In the genomic region with DNA sequence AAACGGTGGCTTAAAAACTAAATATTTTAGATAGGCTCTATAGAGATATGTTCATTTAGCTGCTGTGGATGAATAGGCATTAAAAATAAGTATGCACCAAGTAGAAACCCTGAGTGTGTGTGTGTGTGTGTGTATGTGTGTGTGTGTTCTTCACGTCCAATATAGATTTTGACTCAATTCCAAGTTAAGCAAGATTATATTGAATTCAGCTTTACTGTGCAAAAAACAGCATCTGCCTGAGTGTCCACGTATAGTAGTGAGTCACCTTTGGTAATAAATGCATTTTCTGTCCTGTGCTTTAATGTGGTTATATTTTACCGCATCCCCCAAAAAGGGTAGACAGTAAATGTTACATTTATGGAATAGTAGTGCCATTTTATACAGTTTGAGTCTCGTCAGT, we compare ENCODE assay signal across 1 cellular context.
TF ChIP-seq lines count a peak whose summit lies in the region.

No MANE protein-coding gene starts in this region.

TF ChIP-seq in HepG2, 621 proteins besides CTCF, POLR2A, EP300 and RAD21 (continued from another document):
- TF ChIP-seq, protein P1, sequence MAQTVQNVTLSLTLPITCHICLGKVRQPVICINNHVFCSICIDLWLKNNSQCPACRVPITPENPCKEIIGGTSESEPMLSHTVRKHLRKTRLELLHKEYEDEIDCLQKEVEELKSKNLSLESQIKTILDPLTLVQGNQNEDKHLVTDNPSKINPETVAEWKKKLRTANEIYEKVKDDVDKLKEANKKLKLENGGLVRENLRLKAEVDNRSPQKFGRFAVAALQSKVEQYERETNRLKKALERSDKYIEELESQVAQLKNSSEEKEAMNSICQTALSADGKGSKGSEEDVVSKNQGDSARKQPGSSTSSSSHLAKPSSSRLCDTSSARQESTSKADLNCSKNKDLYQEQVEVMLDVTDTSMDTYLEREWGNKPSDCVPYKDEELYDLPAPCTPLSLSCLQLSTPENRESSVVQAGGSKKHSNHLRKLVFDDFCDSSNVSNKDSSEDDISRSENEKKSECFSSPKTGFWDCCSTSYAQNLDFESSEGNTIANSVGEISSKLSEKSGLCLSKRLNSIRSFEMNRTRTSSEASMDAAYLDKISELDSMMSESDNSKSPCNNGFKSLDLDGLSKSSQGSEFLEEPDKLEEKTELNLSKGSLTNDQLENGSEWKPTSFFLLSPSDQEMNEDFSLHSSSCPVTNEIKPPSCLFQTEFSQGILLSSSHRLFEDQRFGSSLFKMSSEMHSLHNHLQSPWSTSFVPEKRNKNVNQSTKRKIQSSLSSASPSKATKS (CRISPR knock-in tag; IDR thresholded peaks at IDR 0.05) = no peak
- TF ChIP-seq ZNF549 (CRISPR knock-in tag; IDR thresholded peaks at IDR 0.05) = no peak
- TF ChIP-seq, protein P2, sequence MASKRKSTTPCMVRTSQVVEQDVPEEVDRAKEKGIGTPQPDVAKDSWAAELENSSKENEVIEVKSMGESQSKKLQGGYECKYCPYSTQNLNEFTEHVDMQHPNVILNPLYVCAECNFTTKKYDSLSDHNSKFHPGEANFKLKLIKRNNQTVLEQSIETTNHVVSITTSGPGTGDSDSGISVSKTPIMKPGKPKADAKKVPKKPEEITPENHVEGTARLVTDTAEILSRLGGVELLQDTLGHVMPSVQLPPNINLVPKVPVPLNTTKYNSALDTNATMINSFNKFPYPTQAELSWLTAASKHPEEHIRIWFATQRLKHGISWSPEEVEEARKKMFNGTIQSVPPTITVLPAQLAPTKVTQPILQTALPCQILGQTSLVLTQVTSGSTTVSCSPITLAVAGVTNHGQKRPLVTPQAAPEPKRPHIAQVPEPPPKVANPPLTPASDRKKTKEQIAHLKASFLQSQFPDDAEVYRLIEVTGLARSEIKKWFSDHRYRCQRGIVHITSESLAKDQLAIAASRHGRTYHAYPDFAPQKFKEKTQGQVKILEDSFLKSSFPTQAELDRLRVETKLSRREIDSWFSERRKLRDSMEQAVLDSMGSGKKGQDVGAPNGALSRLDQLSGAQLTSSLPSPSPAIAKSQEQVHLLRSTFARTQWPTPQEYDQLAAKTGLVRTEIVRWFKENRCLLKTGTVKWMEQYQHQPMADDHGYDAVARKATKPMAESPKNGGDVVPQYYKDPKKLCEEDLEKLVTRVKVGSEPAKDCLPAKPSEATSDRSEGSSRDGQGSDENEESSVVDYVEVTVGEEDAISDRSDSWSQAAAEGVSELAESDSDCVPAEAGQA (IDR thresholded peaks at IDR 0.05; ENCODE audit: low read depth) = no peak
- TF ChIP-seq, protein P2 (CRISPR knock-in tag; IDR thresholded peaks at IDR 0.05; ENCODE audit: borderline replicate concordance) = no peak
- TF ChIP-seq, protein P3, sequence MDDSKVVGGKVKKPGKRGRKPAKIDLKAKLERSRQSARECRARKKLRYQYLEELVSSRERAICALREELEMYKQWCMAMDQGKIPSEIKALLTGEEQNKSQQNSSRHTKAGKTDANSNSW (CRISPR knock-in tag; IDR thresholded peaks at IDR 0.05; ENCODE audit: borderline replicate concordance) = no peak
- TF ChIP-seq ATF7 (IDR thresholded peaks at IDR 0.05) = no peak
- no peak for TF ChIP-seq ATF7 (CRISPR knock-in tag; IDR thresholded peaks at IDR 0.05)
- TF ChIP-seq HNRNPH1 (optimal IDR thresholded peaks at IDR 0.05; ENCODE audit: low read depth, low read length) = no peak
- no peak for TF ChIP-seq ZNF12 (CRISPR knock-in tag; IDR thresholded peaks at IDR 0.05)
- TF ChIP-seq HMG20B (CRISPR knock-in tag; conservative IDR thresholded peaks at IDR 0.05) = no peak
- TF ChIP-seq, protein P4, sequence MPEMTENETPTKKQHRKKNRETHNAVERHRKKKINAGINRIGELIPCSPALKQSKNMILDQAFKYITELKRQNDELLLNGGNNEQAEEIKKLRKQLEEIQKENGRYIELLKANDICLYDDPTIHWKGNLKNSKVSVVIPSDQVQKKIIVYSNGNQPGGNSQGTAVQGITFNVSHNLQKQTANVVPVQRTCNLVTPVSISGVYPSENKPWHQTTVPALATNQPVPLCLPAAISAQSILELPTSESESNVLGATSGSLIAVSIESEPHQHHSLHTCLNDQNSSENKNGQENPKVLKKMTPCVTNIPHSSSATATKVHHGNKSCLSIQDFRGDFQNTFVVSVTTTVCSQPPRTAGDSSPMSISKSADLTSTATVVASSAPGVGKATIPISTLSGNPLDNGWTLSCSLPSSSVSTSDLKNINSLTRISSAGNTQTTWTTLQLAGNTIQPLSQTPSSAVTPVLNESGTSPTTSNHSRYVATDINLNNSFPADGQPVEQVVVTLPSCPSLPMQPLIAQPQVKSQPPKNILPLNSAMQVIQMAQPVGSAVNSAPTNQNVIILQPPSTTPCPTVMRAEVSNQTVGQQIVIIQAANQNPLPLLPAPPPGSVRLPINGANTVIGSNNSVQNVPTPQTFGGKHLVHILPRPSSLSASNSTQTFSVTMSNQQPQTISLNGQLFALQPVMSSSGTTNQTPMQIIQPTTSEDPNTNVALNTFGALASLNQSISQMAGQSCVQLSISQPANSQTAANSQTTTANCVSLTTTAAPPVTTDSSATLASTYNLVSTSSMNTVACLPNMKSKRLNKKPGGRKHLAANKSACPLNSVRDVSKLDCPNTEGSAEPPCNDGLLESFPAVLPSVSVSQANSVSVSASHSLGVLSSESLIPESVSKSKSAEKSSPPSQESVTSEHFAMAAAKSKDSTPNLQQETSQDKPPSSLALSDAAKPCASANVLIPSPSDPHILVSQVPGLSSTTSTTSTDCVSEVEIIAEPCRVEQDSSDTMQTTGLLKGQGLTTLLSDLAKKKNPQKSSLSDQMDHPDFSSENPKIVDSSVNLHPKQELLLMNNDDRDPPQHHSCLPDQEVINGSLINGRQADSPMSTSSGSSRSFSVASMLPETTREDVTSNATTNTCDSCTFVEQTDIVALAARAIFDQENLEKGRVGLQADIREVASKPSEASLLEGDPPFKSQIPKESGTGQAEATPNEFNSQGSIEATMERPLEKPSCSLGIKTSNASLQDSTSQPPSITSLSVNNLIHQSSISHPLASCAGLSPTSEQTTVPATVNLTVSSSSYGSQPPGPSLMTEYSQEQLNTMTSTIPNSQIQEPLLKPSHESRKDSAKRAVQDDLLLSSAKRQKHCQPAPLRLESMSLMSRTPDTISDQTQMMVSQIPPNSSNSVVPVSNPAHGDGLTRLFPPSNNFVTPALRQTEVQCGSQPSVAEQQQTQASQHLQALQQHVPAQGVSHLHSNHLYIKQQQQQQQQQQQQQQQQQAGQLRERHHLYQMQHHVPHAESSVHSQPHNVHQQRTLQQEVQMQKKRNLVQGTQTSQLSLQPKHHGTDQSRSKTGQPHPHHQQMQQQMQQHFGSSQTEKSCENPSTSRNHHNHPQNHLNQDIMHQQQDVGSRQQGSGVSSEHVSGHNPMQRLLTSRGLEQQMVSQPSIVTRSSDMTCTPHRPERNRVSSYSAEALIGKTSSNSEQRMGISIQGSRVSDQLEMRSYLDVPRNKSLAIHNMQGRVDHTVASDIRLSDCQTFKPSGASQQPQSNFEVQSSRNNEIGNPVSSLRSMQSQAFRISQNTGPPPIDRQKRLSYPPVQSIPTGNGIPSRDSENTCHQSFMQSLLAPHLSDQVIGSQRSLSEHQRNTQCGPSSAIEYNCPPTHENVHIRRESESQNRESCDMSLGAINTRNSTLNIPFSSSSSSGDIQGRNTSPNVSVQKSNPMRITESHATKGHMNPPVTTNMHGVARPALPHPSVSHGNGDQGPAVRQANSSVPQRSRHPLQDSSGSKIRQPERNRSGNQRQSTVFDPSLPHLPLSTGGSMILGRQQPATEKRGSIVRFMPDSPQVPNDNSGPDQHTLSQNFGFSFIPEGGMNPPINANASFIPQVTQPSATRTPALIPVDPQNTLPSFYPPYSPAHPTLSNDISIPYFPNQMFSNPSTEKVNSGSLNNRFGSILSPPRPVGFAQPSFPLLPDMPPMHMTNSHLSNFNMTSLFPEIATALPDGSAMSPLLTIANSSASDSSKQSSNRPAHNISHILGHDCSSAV (CRISPR knock-in tag; IDR thresholded peaks at IDR 0.05; ENCODE audit: borderline replicate concordance) = no peak
- TF ChIP-seq ZBTB38 (CRISPR knock-in tag; IDR thresholded peaks at IDR 0.05) = no peak
- TF ChIP-seq TOE1 (CRISPR knock-in tag; IDR thresholded peaks at IDR 0.05) = no peak
- no peak for TF ChIP-seq ZNF589 (CRISPR knock-in tag; conservative IDR thresholded peaks at IDR 0.05)
- TF ChIP-seq, protein P5, sequence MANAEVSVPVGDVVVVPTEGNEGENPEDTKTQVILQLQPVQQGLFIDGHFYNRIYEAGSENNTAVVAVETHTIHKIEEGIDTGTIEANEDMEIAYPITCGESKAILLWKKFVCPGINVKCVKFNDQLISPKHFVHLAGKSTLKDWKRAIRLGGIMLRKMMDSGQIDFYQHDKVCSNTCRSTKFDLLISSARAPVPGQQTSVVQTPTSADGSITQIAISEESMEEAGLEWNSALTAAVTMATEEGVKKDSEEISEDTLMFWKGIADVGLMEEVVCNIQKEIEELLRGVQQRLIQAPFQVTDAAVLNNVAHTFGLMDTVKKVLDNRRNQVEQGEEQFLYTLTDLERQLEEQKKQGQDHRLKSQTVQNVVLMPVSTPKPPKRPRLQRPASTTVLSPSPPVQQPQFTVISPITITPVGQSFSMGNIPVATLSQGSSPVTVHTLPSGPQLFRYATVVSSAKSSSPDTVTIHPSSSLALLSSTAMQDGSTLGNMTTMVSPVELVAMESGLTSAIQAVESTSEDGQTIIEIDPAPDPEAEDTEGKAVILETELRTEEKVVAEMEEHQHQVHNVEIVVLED (CRISPR knock-in tag; IDR thresholded peaks at IDR 0.05; ENCODE audit: borderline replicate concordance) = no peak
- no peak for TF ChIP-seq MIXL1 (CRISPR knock-in tag; IDR thresholded peaks at IDR 0.05)
- no peak for TF ChIP-seq GTF2F1 (IDR thresholded peaks at IDR 0.05; ENCODE audit: low read length)
- no peak for TF ChIP-seq ZEB1 (IDR thresholded peaks at IDR 0.05; ENCODE audit: insufficient replicate concordance, low read depth)
